ENCODE assay signal across 27 cellular contexts in the genomic region with DNA sequence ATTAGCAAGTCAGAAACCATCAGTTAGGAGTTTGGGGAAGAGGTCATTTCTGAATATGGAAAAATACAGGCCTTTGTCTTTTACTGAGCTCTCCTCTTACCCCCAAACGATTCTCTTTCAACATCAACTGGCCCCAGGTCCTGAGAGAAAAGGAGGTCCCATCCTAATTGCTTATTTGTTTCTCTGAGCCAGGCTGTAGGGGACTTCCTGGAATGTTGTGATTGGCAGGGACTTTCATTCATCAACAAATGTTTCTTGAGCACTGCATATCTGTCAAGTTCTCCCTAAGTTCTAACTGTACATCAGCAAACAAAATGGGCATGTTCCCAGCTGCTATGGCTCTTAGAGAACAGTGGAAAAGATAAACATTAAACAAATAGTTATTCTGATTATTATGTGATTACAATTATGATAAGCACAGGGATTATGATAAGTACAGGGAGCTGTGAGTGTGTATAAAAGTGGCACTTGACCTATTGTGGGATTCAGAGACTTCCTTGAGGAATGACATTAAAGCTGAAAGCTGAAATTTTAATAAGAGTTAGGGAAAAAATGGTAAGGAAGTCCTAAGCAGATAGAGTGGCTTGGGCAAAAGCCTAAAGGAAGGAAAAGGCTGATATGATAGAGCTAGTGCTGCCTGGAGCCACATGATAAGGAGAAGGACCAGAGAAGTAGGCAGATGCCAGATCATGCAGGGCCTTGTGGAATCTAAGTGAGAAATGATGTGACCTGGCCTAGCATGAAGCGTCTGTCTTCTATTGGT. TPM values are rescaled to one million over a fixed set of nuclear protein-coding genes. Genes with fewer than 3 reads are reported as not detected.
DNase-seq lines count a peak whose midpoint lies in the region; ATAC-seq and TF ChIP-seq lines count a peak whose summit lies in the region.
"Had no signal": no experiment of that assay in that cellular context is flagged by ENCODE, and none has a peak within 500 bp of the region (broad histone marks: within the 10 kb centered on the region; RNA-seq: fewer than 3 reads in every experiment).

No MANE protein-coding gene starts in this region.

- no peak for DNase-seq in activated naive CD4-positive, alpha-beta T cell treated with anti-CD3 and anti-CD28 coated beads, Interleukin-2, amount 10 ng/mL, durations not matched to agents 7 days and 5 days
- DNase-seq in activated naive CD4-positive, alpha-beta T cell treated with anti-CD3 and anti-CD28 coated beads, Interleukin-2, amount 50 U/mL, for 16 hours, result no peak
- DNase-seq in OCI-M1 (lab: John Stamatoyannopoulos, UW) (peak; percentile 71), chondrocyte (ENCODE audit: low spot score) (no peak), NCI-H2081 treated with DMSO at 0.1 percent for 48 hours (lab: John Stamatoyannopoulos, UW) (no peak), RKO (ENCODE audit: low spot score) (no peak)
- DNase-seq in naive thymus-derived CD8-positive, alpha-beta T cell, result no peak
- DNase-seq: ACHN; activated CD4-positive, alpha-beta T cell treated with anti-CD3 and anti-CD28 coated beads for 4 hours; activated CD8-positive, alpha-beta memory T cell treated with anti-CD3 and anti-CD28 coated beads, Interleukin-2, amount 50 U/mL, for 4 hours; activated naive CD4-positive, alpha-beta T cell; CD4-positive, CD25-positive, alpha-beta regulatory T cell; DND-41; foreskin melanocyte; H7; mucosa of descending colon; NCI-H2029 treated with DMSO at 0.1 percent for 48 hours; NCI-H524 treated with DMSO at 0.1 percent for 48 hours; SHP77 treated with DMSO at 0.1 percent for 48 hours; stimulated activated CD4-positive, alpha-beta T cell treated with anti-CD3 and anti-CD28 coated beads, Interleukin-2, amount 100 ng/mL, for 48 hours; T-helper 2 cell had no signal

- H3K27me3 Mint-ChIP-seq in activated naive CD4-positive, alpha-beta T cell treated with anti-CD3 and anti-CD28 coated beads, Interleukin-2, amount 10 ng/mL, durations not matched to agents 7 days and 5 days, result no peaks in the 10 kb centered on the region
- no peaks in the 10 kb centered on the region for H3K27me3 Mint-ChIP-seq in chondrocyte (ENCODE audit: low read depth)
- no peaks in the 10 kb centered on the region for H3K27me3 Mint-ChIP-seq in naive thymus-derived CD8-positive, alpha-beta T cell
- H3K27me3 Mint-ChIP-seq: brain, IgD-negative memory B cell had no signal

- H3K9me3 Mint-ChIP-seq in activated naive CD4-positive, alpha-beta T cell treated with anti-CD3 and anti-CD28 coated beads, Interleukin-2, amount 10 ng/mL, durations not matched to agents 7 days and 5 days, result no peaks in the 10 kb centered on the region
- no peaks in the 10 kb centered on the region for H3K9me3 Mint-ChIP-seq in chondrocyte (ENCODE audit: low read depth)
- H3K9me3 Mint-ChIP-seq in naive thymus-derived CD8-positive, alpha-beta T cell, result no peaks in the 10 kb centered on the region
- H3K9me3 Mint-ChIP-seq: CD4-positive, CD25-positive, alpha-beta regulatory T cell; IgD-negative memory B cell had no signal

- H3K36me3 Mint-ChIP-seq in activated naive CD4-positive, alpha-beta T cell treated with anti-CD3 and anti-CD28 coated beads, Interleukin-2, amount 10 ng/mL, durations not matched to agents 7 days and 5 days, result peaks cover 34% of the 10 kb centered on the region
- H3K36me3 Mint-ChIP-seq in chondrocyte (ENCODE audit: low read depth), result peaks cover 1% of the 10 kb centered on the region
- H3K36me3 Mint-ChIP-seq in naive thymus-derived CD8-positive, alpha-beta T cell, result peaks cover 0 to 15% (median 13%) of the 10 kb centered on the region in 3 donors
- H3K36me3 Mint-ChIP-seq: brain had no signal

- peak overlapping the region; percentile 51 for H3K27ac Mint-ChIP-seq in activated naive CD4-positive, alpha-beta T cell treated with anti-CD3 and anti-CD28 coated beads, Interleukin-2, amount 10 ng/mL, durations not matched to agents 7 days and 5 days
- peak overlapping the region; percentile 29 for H3K27ac Mint-ChIP-seq in chondrocyte (ENCODE audit: unreplicated experiment)
- peak overlapping the region; percentile 18 to 90 (median 48) for H3K27ac Mint-ChIP-seq in naive thymus-derived CD8-positive, alpha-beta T cell
- H3K27ac Mint-ChIP-seq: brain had no signal

- ATAC-seq in naive thymus-derived CD8-positive, alpha-beta T cell, result no peak
- ATAC-seq in GM19455 (IDR thresholded peaks at IDR 0.05; ENCODE audit: unreplicated experiment), result no peak
- ATAC-seq: mucosa of descending colon had no signal

- peaks cover 27% of the 10 kb centered on the region for H3K4me1 Mint-ChIP-seq in activated naive CD4-positive, alpha-beta T cell treated with anti-CD3 and anti-CD28 coated beads, Interleukin-2, amount 10 ng/mL, durations not matched to agents 7 days and 5 days
- peaks cover 8% of the 10 kb centered on the region for H3K4me1 Mint-ChIP-seq in chondrocyte (ENCODE audit: low read depth)
- H3K4me1 Mint-ChIP-seq in naive thymus-derived CD8-positive, alpha-beta T cell, result peaks cover 14 to 49% (median 34%) of the 10 kb centered on the region in 4 donors
- H3K4me1 Mint-ChIP-seq: brain had no signal

- no peak overlapping the region for H3K4me3 Mint-ChIP-seq in activated naive CD4-positive, alpha-beta T cell treated with anti-CD3 and anti-CD28 coated beads, Interleukin-2, amount 10 ng/mL, durations not matched to agents 7 days and 5 days
- H3K4me3 Mint-ChIP-seq in chondrocyte (ENCODE audit: unreplicated experiment), result no peak overlapping the region
- peak overlapping the region in 1 of 10 donors; percentile 1 for H3K4me3 Mint-ChIP-seq in naive thymus-derived CD8-positive, alpha-beta T cell
- H3K4me3 Mint-ChIP-seq: brain; CD4-positive, CD25-positive, alpha-beta regulatory T cell; IgD-negative memory B cell had no signal

- POLR2A ChIA-PET in naive thymus-derived CD8-positive, alpha-beta T cell (lab: Charles Lee), result interaction anchor here (0.8 to 2.9 kb wide), 3 partner anchors 10 to 60 kb away, joined by 3 to 18 read pairs (median 4); a partner anchor contains a TSS

- TF ChIP-seq CTCF in chondrocyte (IDR thresholded peaks at IDR 0.05), result no peak

- CTCF ChIA-PET in activated naive CD4-positive, alpha-beta T cell treated with anti-CD3 and anti-CD28 coated beads, Interleukin-2, amount 10 ng/mL, durations not matched to agents 7 days and 5 days (lab: Charles Lee), result interaction anchor here (0.7 to 1.9 kb wide), 2 partner anchors 9 to 12 kb away, joined by 3 to 4 read pairs; no protein-coding TSS in a partner anchor

RNA-seq across cellular contexts. Expression of a gene that starts 11.6 kb away (rescaled TPM):
- total RNA-seq in chondrocyte, result 43.7 to 83.8 TPM (median 82.9 TPM) in 3 replicates
- total RNA-seq in naive thymus-derived CD8-positive, alpha-beta T cell, result 10 to 100 TPM; 25.0 to 30.4 TPM
- polyA plus RNA-seq in naive thymus-derived CD8-positive, alpha-beta T cell, result 10 to 100 TPM; 30.2 to 34.5 (median 30.3) TPM

RNA-seq across cellular contexts. Expression of a gene that starts 19.2 kb away (rescaled TPM):
- total RNA-seq in chondrocyte, result 0.24 TPM in 1 of 3 replicates, not detected in the others
- 10 to 100 TPM; 83.4 to 89.0 TPM for total RNA-seq in naive thymus-derived CD8-positive, alpha-beta T cell
- polyA plus RNA-seq in naive thymus-derived CD8-positive, alpha-beta T cell, result 10 to 100 TPM in 1 of 3 donors, 1 to 10 TPM in 2; 7.1 to 12.1 (median 7.9) TPM
- total RNA-seq: osteocyte, subcutaneous adipose tissue, urinary bladder had no signal

Comparison
In these comparisons a context has a peak if more than half of its experiments do, and no peak if none do; other contexts are left out.
1. RNA of a gene that starts 19.2 kb away (total RNA-seq): 83.4 to 89.0 TPM in naive thymus-derived CD8-positive, alpha-beta T cell; 0.24 TPM in chondrocyte; every median in the first group is over 10 times any median in the second.
2. Peak in every context shown above with its lines, with median percentiles within 50 percentile points of each other: H3K27ac Mint-ChIP-seq.